Comparison of ENCODE assay signal across 8 cellular contexts in the genomic region with DNA sequence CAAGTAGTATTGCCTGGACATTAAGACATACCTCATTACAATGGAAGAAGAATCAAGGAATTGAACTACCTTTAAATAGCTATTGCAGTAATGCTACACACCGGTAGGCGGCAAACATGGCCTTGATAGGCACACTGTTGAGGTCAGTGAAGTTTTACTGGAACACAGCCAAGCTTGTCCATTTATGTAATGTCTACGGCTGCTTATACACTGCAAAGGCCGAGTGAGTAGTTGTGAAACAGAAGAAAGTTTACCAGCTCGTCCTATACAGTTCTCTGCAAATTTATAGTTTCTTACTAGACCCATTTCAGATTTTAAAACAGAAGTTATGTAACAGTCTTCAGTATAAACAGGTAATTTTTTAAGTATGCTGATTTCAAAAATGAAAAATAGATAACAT. TPM values are rescaled to one million over a fixed set of nuclear protein-coding genes. Genes with fewer than 3 reads are reported as not detected.
DNase-seq lines count a peak whose midpoint lies in the region; TF ChIP-seq lines count a peak whose summit lies in the region.

No MANE protein-coding gene starts in this region.

- H3K27ac ChIP-seq in GM23248 = no peak overlapping the region

- H3K36me3 ChIP-seq in GM23248 (ENCODE audit: low read depth) = peaks cover 72% of the 10 kb centered on the region

- H3K9me2 ChIP-seq in GM23248 (ENCODE audit: insufficient read depth) = no peaks in the 10 kb centered on the region

- in situ Hi-C loops in GM23248 (cut with MboI) = no loop called here

- no peaks in the 10 kb centered on the region for H3K27me3 ChIP-seq in GM23248 (replicated peaks; ENCODE audit: insufficient read depth)

- no peaks in the 10 kb centered on the region for H3K9me3 ChIP-seq in GM23248 (ENCODE audit: low read depth)

- no peaks in the 10 kb centered on the region for H4K20me1 ChIP-seq in GM23248 (ENCODE audit: insufficient read depth)

- no peak overlapping the region for H2AFZ ChIP-seq in GM23248

- DNase-seq in CD1c-positive myeloid dendritic cell (ENCODE audit: extremely low spot score) = peak; percentile 85
- peak; percentile 87 for DNase-seq in GM23248
- peak; percentile 89 for DNase-seq in NCI-H510A treated with DMSO at 0.1 percent for 48 hours (lab: John Stamatoyannopoulos, UW)
- peak; percentile 95 for DNase-seq in astrocyte of the hippocampus (ENCODE audit: low read depth, low spot score)
- DNase-seq in hepatic stellate cell (ENCODE audit: low spot score) = peak; percentile 62
- DNase-seq in retinal pigment epithelial cell (ENCODE audit: low read depth) = peak; percentile 91
- DNase-seq in SKM-1 treated with dmso at 0.1 percent for 144 hours (lab: John Stamatoyannopoulos, UW; ENCODE audit: unreplicated experiment) = no peak
- no peak for DNase-seq in stimulated activated naive CD4-positive, alpha-beta T cell treated with Interleukin-2 at 50 U/mL for 16 hours (lab: John Stamatoyannopoulos, UW)

- peaks cover 12% of the 10 kb centered on the region; the same call in 1 of the 2 replicates for H3F3A ChIP-seq in GM23248 (ENCODE audit: insufficient read depth)

- WGBS in GM23248 (ENCODE audit: low coverage in 1 of 2, low lambda C conversion rate in 2 of 2, missing lambda C conversion rate in 2 of 2), 2 experiments = 35 to 48% methylated on average over 5 of the region's 5 CpGs

- peak; percentile 94 for TF ChIP-seq CTCF in retinal pigment epithelial cell (conservative IDR thresholded peaks at IDR 0.05; ENCODE audit: low read depth, low read length)

- peaks cover 66% of the 10 kb centered on the region for H3K79me2 ChIP-seq in GM23248 (ENCODE audit: insufficient read depth)

- no peak overlapping the region for H3K4me3 ChIP-seq in GM23248
- no peak overlapping the region for H3K4me3 ChIP-seq in retinal pigment epithelial cell (ENCODE audit: low read length)

- no peak overlapping the region for H3K4me2 ChIP-seq in GM23248 (ENCODE audit: unreplicated experiment)

- no peaks in the 10 kb centered on the region for H3K4me1 ChIP-seq in GM23248 (ENCODE audit: insufficient read depth)

- H3K9ac ChIP-seq in GM23248 = peak overlapping the region; percentile 16; the same call in 1 of the 2 replicates

RNA-seq across cellular contexts. Expression of gene PPP4R1, which starts 38.8 kb away (rescaled TPM):
- 85.5 and 97.9 TPM in 2 replicates for total RNA-seq in GM23248 (2014; rRNA removed; shearing (Covaris generic))
- polyA plus RNA-seq in GM23248 (2016; fragmentation: Nextera tagmentation; extraction: Ambion mirVana) = 31.8 and 33.0 TPM in 2 replicates

Comparison
In these comparisons a context has a peak if more than half of its experiments do, and no peak if none do; other contexts are left out.
1. DNase-seq: peak in CD1c-positive myeloid dendritic cell (single experiment), GM23248 (single experiment), NCI-H510A treated with DMSO at 0.1 percent for 48 hours (single experiment), astrocyte of the hippocampus (single experiment), hepatic stellate cell (single experiment) and retinal pigment epithelial cell (single experiment); none in SKM-1 treated with dmso at 0.1 percent for 144 hours (single experiment) and stimulated activated naive CD4-positive, alpha-beta T cell treated with Interleukin-2 at 50 U/mL for 16 hours (single experiment).